ENCODE assay signal across 8 cellular contexts in genomic region chr12:47816646-47817271, GRCh38. TPM values are rescaled to one million over a fixed set of nuclear protein-coding genes. Genes with fewer than 3 reads are reported as not detected.
DNase-seq lines count a peak whose midpoint lies in the region; ATAC-seq and TF ChIP-seq lines count a peak whose summit lies in the region.

No MANE protein-coding gene starts in this region.

- H3K4me1 ChIP-seq in heart left ventricle: peaks cover 27 to 87% (median 77%) of the 10 kb centered on the region in 12 donors

- intact Hi-C loops in heart left ventricle (cut with DNase I) (loop anchor here in 1 of 10 donors (5.0 kb wide), 1 partner anchor 39 kb away; no protein-coding TSS in a partner anchor), Right ventricle myocardium inferior (cut with DNase I) (no loop called here)

- no peaks in the 10 kb centered on the region for H3K27me3 ChIP-seq in heart left ventricle

- H3K36me3 Mint-ChIP-seq in naive B cell: no peaks in the 10 kb centered on the region

- peak in 1 of 4 donors; percentile 4 for ATAC-seq in heart left ventricle
- no peak for ATAC-seq in Right ventricle myocardium inferior
- ATAC-seq in naive B cell (ENCODE audit: low read depth in 2 of 2): no peak
- ATAC-seq in HG03521 (IDR thresholded peaks at IDR 0.05; ENCODE audit: unreplicated experiment): no peak
- ATAC-seq in GM18858 (IDR thresholded peaks at IDR 0.05; ENCODE audit: unreplicated experiment): no peak
- ATAC-seq in GM18498 (IDR thresholded peaks at IDR 0.05; ENCODE audit: unreplicated experiment): no peak

- TF ChIP-seq CTCF in heart left ventricle (IDR thresholded peaks at IDR 0.05) (no peak), coronary artery (IDR thresholded peaks at IDR 0.05) (no peak)

- no peaks in the 10 kb centered on the region for H3K9me3 ChIP-seq in heart left ventricle

- H3K27ac ChIP-seq in heart left ventricle (peak overlapping the region; percentile 62 to 99 (median 98)), coronary artery (peak overlapping the region; percentile 96 to 100)

- H3K4me1 Mint-ChIP-seq in naive B cell: peaks cover 66 to 88% (median 82%) of the 10 kb centered on the region in 3 donors

- H3K27ac Mint-ChIP-seq in naive B cell: peak overlapping the region; percentile 89 to 99 (median 95)

- H3K4me3 ChIP-seq in heart left ventricle (peak overlapping the region in 11 of 12 donors; percentile 17 to 98 (median 82)), coronary artery (peak overlapping the region; percentile 94)

- TF ChIP-seq POLR2A in heart left ventricle (IDR thresholded peaks at IDR 0.05): no peak

- H3K9me3 Mint-ChIP-seq in naive B cell: no peaks in the 10 kb centered on the region

- DNase-seq in heart left ventricle (peak in 3 of 5 donors; percentile 44 to 65 (median 62)), Right ventricle myocardium inferior (ENCODE audit: missing footprints) (no peak), coronary artery (ENCODE audit: low spot score) (no peak), naive B cell (no peak)
- no peak for DNase-seq in activated CD8-positive, alpha-beta memory T cell treated with anti-CD3 and anti-CD28 coated beads, Interleukin-2, amount 50 U/mL, for 48 hours

- H3K27me3 Mint-ChIP-seq in naive B cell: no peaks in the 10 kb centered on the region

- peak overlapping the region; percentile 83 to 97 (median 92) for H3K4me3 Mint-ChIP-seq in naive B cell

- 12 to 34% (median 24%) methylated on average over 7 to 9 of the region's 9 CpGs for WGBS in heart left ventricle, 4 donors

- peaks cover 0 to 11% (median 0%) of the 10 kb centered on the region in 9 donors for H3K36me3 ChIP-seq in heart left ventricle

RNA-seq across cellular contexts. Expression of gene HDAC7, which starts 2.9 kb away (rescaled TPM):
- total RNA-seq in heart left ventricle: 10 to 100 TPM; 27.4 to 63.0 (median 38.6) TPM
- polyA plus RNA-seq in heart left ventricle: 10 to 100 TPM; 42.2 to 43.9 TPM
- total RNA-seq in Right ventricle myocardium inferior: 38.8 TPM
- 10 to 100 TPM in 1 of 6 donors, 1 to 10 TPM in 5; 4.5 to 17.1 (median 7.0) TPM for polyA plus RNA-seq in naive B cell (ENCODE audit: low read depth in 6 of 6)

RNA-seq across cellular contexts. Expression of gene SLC48A1, which starts 43.7 kb away (rescaled TPM):
- total RNA-seq in heart left ventricle: 10 to 100 TPM; 17.6 to 68.2 (median 23.9) TPM
- 10 to 100 TPM; 13.0 to 16.5 TPM for polyA plus RNA-seq in heart left ventricle
- 23.2 TPM for total RNA-seq in Right ventricle myocardium inferior
- 10 to 100 TPM; 12.2 to 18.3 (median 13.9) TPM for polyA plus RNA-seq in naive B cell (ENCODE audit: low read depth in 6 of 6)

RNA-seq across cellular contexts. Expression of gene RAPGEF3, which starts 58.1 kb away (rescaled TPM):
- 10 to 100 TPM; 14.5 to 47.8 (median 23.9) TPM for total RNA-seq in heart left ventricle
- 10 to 100 TPM; 18.6 to 62.1 TPM for polyA plus RNA-seq in heart left ventricle
- 37.3 TPM for total RNA-seq in Right ventricle myocardium inferior
- 1 to 10 TPM in 2 of 6 donors, under 1 TPM in 3, not detected in 1; 0.39 to 2.6 (median 0.52) TPM for polyA plus RNA-seq in naive B cell (ENCODE audit: low read depth in 6 of 6)

Comparison
In these comparisons a context has a peak if more than half of its experiments do, and no peak if none do; other contexts are left out.
1. DNase-seq: peak in heart left ventricle (3 of 5); none in Right ventricle myocardium inferior (single experiment), coronary artery (single experiment), naive B cell (single experiment) and activated CD8-positive, alpha-beta memory T cell treated with anti-CD3 and anti-CD28 coated beads, Interleukin-2, amount 50 U/mL, for 48 hours (single experiment).